ENCODE assay signal across 8 cellular contexts in genomic region chr12:79944565-79944964, GRCh38.
"Had no signal": no experiment of that assay in that cellular context is flagged by ENCODE, and none has a peak within 500 bp of the region (broad histone marks: within the 10 kb centered on the region; RNA-seq: fewer than 3 reads in every experiment).

No MANE protein-coding gene starts in this region.

- FAIRE-seq: G401.6, GM12878, GM12891, GM12892, GM18507, GM19239 had no signal

- ATAC-seq: GM12878 had no signal

- H3K4me3 ChIP-seq: GM12878 had no signal

- DNase-seq: GDM1, GF-D8 had no signal
